Comparison of ENCODE assay signal across 17 cellular contexts in genomic region chr9:116643691-116644090, GRCh38.
"Had no signal": no experiment of that assay in that cellular context is flagged by ENCODE, and none has a peak within 500 bp of the region (broad histone marks: within the 10 kb centered on the region; RNA-seq: fewer than 3 reads in every experiment).

No MANE protein-coding gene starts in this region.

- H3K4me3 ChIP-seq: adrenal gland, psoas muscle, thyroid gland had no signal

- H3K9me3 ChIP-seq: adrenal gland, psoas muscle, thyroid gland had no signal

- H3K36me3 ChIP-seq: adrenal gland, thyroid gland had no signal

- H3K27me3 Mint-ChIP-seq: activated naive CD4-positive, alpha-beta T cell treated with anti-CD3 and anti-CD28 coated beads, Interleukin-2, amount 50 U/mL, for 24 hours; effector memory CD8-positive, alpha-beta T cell; T-helper 17 cell had no signal

- H3K9me3 Mint-ChIP-seq: activated naive CD4-positive, alpha-beta T cell treated with anti-CD3 and anti-CD28 coated beads, Interleukin-2, amount 50 U/mL, for 24 hours; effector memory CD8-positive, alpha-beta T cell; neural crest cell had no signal

- ATAC-seq: effector memory CD8-positive, alpha-beta T cell; right cardiac atrium; T-helper 17 cell had no signal

- H3K27ac ChIP-seq: adrenal gland, epithelial cell of prostate, psoas muscle, thyroid gland, VCaP had no signal

- H3K4me3 Mint-ChIP-seq: activated naive CD4-positive, alpha-beta T cell treated with anti-CD3 and anti-CD28 coated beads, Interleukin-2, amount 50 U/mL, for 24 hours; effector memory CD8-positive, alpha-beta T cell; neural crest cell; T-helper 17 cell had no signal

- H3K4me1 ChIP-seq: thyroid gland had no signal

- H3K27me3 ChIP-seq: adrenal gland, thyroid gland had no signal

- DNase-seq: activated CD4-positive, alpha-beta T cell treated with anti-CD3 and anti-CD28 coated beads for 1 hour; activated CD8-positive, alpha-beta memory T cell treated with anti-CD3 and anti-CD28 coated beads for 24 hours; activated gamma-delta T cell; adrenal gland; dermis blood vessel endothelial cell; effector memory CD8-positive, alpha-beta T cell; left ventricle myocardium superior; psoas muscle; right cardiac atrium; stimulated activated CD4-positive, alpha-beta T cell treated with anti-CD3 and anti-CD28 coated beads, Interleukin-2, amount 100 ng/mL, for 24 hours; stimulated activated naive CD4-positive, alpha-beta T cell treated with Interleukin-2 at 50 U/mL for 16 hours; T-helper 17 cell; thyroid gland had no signal

- H3K4me1 Mint-ChIP-seq: activated naive CD4-positive, alpha-beta T cell treated with anti-CD3 and anti-CD28 coated beads, Interleukin-2, amount 50 U/mL, for 24 hours; neural crest cell had no signal

- H3K27ac Mint-ChIP-seq: activated naive CD4-positive, alpha-beta T cell treated with anti-CD3 and anti-CD28 coated beads, Interleukin-2, amount 50 U/mL, for 24 hours; effector memory CD8-positive, alpha-beta T cell; T-helper 17 cell had no signal
